Comparison of ENCODE assay signal across 13 cellular contexts in the genomic region with DNA sequence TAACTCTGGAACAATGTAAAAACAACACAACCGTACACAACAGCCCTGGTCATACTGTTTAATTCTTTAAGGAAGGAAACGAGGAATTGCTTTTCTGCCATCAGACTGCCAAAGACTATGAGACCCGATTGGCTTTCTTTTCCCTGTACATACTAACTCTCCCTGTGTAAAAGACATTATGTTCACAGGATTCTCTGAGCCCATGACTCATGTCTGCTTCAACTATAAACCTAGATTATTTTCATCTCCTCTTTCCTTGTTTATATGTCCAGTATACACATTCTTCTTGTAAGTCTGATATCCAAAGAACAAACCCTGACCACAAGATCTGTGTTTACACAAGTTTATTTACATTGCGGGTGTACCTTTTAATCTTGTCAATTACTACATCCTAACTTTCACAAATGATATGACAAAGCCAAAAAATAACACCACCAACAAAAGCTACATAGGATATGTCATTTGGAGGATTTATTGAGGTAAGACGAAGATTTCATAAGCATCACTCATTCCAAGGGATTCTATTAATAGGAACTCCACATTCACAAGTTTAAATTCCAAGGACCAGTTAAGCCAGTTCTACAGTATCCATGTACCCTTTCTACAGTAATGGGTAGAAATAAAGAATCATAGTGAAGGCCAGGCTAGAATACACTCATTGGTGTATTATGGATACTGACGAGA.
DNase-seq lines count a peak whose midpoint lies in the region; ATAC-seq, FAIRE-seq and TF ChIP-seq lines count a peak whose summit lies in the region.
"Had no signal": no experiment of that assay in that cellular context is flagged by ENCODE, and none has a peak within 500 bp of the region (broad histone marks: within the 10 kb centered on the region; RNA-seq: fewer than 3 reads in every experiment).

No MANE protein-coding gene starts in this region.

- TF ChIP-seq CTCF in choroid plexus epithelial cell (conservative IDR thresholded peaks at IDR 0.05; ENCODE audit: low read depth, low read length) (no peak), lung (IDR thresholded peaks at IDR 0.05; ENCODE audit: control extremely low read depth, extremely low read depth) (no peak)

- no peak for TF ChIP-seq POLR2A in GM12892 (IDR thresholded peaks at IDR 0.05; ENCODE audit: low read depth, low read length)

- H3K36me3 ChIP-seq in lung (ENCODE audit: control insufficient read depth in 2 of 2, insufficient read depth in 2 of 2, low read length in 2 of 2): peaks cover 0 to 3% of the 10 kb centered on the region in 2 donors

- ATAC-seq in lung (ENCODE audit: insufficient read depth, low FRiP score) (peak; percentile 30), GM21528 (IDR thresholded peaks at IDR 0.05; ENCODE audit: low FRiP score, unreplicated experiment) (no peak), GM21390 (IDR thresholded peaks at IDR 0.05; ENCODE audit: unreplicated experiment) (no peak)
- ATAC-seq: psoas muscle had no signal

- H3K27me3 ChIP-seq in lung (ENCODE audit: control insufficient read depth, insufficient read depth): no peaks in the 10 kb centered on the region

- FAIRE-seq in GM12892 (lab: Jason Lieb, UNC): no peak
- FAIRE-seq: frontal cortex had no signal

- H3K9me3 ChIP-seq in lung (ENCODE audit: control insufficient read depth in 2 of 2, insufficient read depth in 1 of 2, low read length in 1 of 2): no peaks in the 10 kb centered on the region
- H3K9me3 ChIP-seq: psoas muscle had no signal

- peaks cover 5 to 43% of the 10 kb centered on the region in 2 donors for H3K4me1 ChIP-seq in lung (ENCODE audit: control insufficient read depth in 2 of 2, insufficient read depth in 2 of 2, low read length in 2 of 2)
- H3K4me1 ChIP-seq: psoas muscle had no signal

- peak overlapping the region in 1 of 2 donors; percentile 59 for H3K27ac ChIP-seq in lung (ENCODE audit: low read depth in 1 of 2, low read length in 1 of 2)
- H3K27ac ChIP-seq: psoas muscle had no signal

- 64 to 74% methylated on average over 6 of the region's 6 CpGs for WGBS in lung, 2 donors

- DNase-seq in AG08396 (ENCODE audit: low spot score): peak; percentile 42
- peak; percentile 88 for DNase-seq in LHCN-M2 (ENCODE audit: low read depth)
- DNase-seq in choroid plexus epithelial cell (ENCODE audit: low read depth): peak; percentile 88
- no peak for DNase-seq in lung (ENCODE audit: low spot score)
- no peak for DNase-seq in retina
- DNase-seq in GM12892 (ENCODE audit: insufficient read length): no peak
- DNase-seq: activated T-cell treated with anti-CD3 and anti-CD28 coated beads, Interleukin-2, amount 50 U/mL, for 1 hour; GDM1; NCI-H1694; psoas muscle had no signal

- H3K4me3 ChIP-seq in choroid plexus epithelial cell (ENCODE audit: low read depth, low read length): no peak overlapping the region
- H3K4me3 ChIP-seq in lung: no peak overlapping the region
- H3K4me3 ChIP-seq: psoas muscle had no signal

Comparison
In these comparisons a context has a peak if more than half of its experiments do, and no peak if none do; other contexts are left out.
1. DNase-seq: peak in AG08396 (single experiment), LHCN-M2 (single experiment) and choroid plexus epithelial cell (single experiment); none in lung (single experiment), retina (single experiment) and GM12892 (single experiment).